In the genomic region with DNA sequence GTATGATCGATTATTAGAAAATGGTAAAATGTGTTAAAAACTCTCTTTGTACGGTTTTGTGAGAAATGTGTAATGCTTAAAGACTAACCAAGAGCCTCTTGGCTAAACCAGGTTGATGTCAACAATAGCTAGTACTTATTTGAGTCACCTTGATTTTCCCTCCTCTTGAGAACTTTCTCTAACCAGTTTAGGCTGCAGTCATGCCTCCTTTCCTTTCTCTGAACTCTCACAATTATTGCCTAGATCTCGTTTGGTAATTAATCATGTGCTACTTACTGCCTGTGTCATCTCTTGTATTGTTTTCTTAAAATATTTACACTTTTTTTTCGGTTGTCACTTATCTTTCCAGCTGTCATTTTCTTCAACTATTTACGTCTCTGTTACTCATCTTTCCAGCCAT, we compare ENCODE assay signal across 8 cellular contexts. TPM values are rescaled to one million over a fixed set of nuclear protein-coding genes. Genes with fewer than 3 reads are reported as not detected.
DNase-seq lines count a peak whose midpoint lies in the region; FAIRE-seq and TF ChIP-seq lines count a peak whose summit lies in the region.

No MANE protein-coding gene starts in this region.

- CTCF ChIA-PET in HEK293 (lab: Yijun Ruan, JAX) = interaction anchor here (0.6 to 0.8 kb wide), 5 partner anchors 19 to 706 kb away, joined by 3 to 5 read pairs (median 3); no protein-coding TSS in a partner anchor

- peaks cover 9% of the 10 kb centered on the region; the same call in 1 of the 2 replicates for H3K4me1 ChIP-seq in HEK293 (ENCODE audit: control insufficient read depth, insufficient read depth, low read length)
- peaks cover 2 to 7% of the 10 kb centered on the region in 2 donors for H3K4me1 ChIP-seq in kidney (ENCODE audit: control insufficient read depth in 1 of 2, insufficient read depth in 1 of 2, low read depth in 1 of 2, low read length in 2 of 2)
- H3K4me1 ChIP-seq in colonic mucosa = no peaks in the 10 kb centered on the region

- peak overlapping the region; percentile 92 for H3K9ac ChIP-seq in SK-N-MC (ENCODE audit: insufficient read length)
- no peak overlapping the region for H3K9ac ChIP-seq in kidney (ENCODE audit: low read length in 2 of 2)
- peak overlapping the region in 1 of 2 donors; percentile 86 for H3K9ac ChIP-seq in colonic mucosa (ENCODE audit: low read depth in 2 of 2, low read length in 2 of 2)

- no peak for TF ChIP-seq CTCF in HEK293 (tag by site-specific recombination; IDR thresholded peaks at IDR 0.05)
- no peak for TF ChIP-seq CTCF in kidney (IDR thresholded peaks at IDR 0.05; ENCODE audit: borderline replicate concordance, extremely low read depth, insufficient read depth)
- TF ChIP-seq CTCF in colonic mucosa (IDR thresholded peaks at IDR 0.05) = no peak

- H3K4me3 ChIP-seq in HEK293 (ENCODE audit: low read depth, low read length) (peak overlapping the region; percentile 100), SK-N-MC (peak overlapping the region; percentile 94), kidney (ENCODE audit: low read length in 2 of 2) (peak overlapping the region; percentile 85 to 89), colonic mucosa (no peak overlapping the region)

- H3K9me3 ChIP-seq in HEK293 (ENCODE audit: control insufficient read depth, insufficient read depth, low read depth, low read length) (no peaks in the 10 kb centered on the region), SK-N-MC (ENCODE audit: low read depth, low read length) (no peaks in the 10 kb centered on the region), kidney (ENCODE audit: control insufficient read depth in 1 of 2, low read length in 2 of 2) (no peaks in the 10 kb centered on the region), colonic mucosa (no peaks in the 10 kb centered on the region)

- intact Hi-C loops in kidney (cut with DNase I) (no loop called here), colonic mucosa (cut with DNase I) (loop anchor here (5.0 kb wide), 1 partner anchor 344 kb away; no protein-coding TSS in a partner anchor)

- H3K27ac ChIP-seq in HEK293 (ENCODE audit: extremely low read depth, low read depth, low read length) (no peak overlapping the region), SK-N-MC (no peak overlapping the region), kidney (ENCODE audit: low read depth in 2 of 2, low read length in 2 of 2) (no peak overlapping the region), colonic mucosa (no peak overlapping the region)

- DNase-seq in GM18507 (ENCODE audit: extremely low spot score, insufficient read length, low read depth) = no peak
- DNase-seq in SK-N-MC (ENCODE audit: low read depth, low spot score) = no peak
- DNase-seq in kidney = no peak
- DNase-seq in colonic mucosa = no peak
- DNase-seq in Ammon's horn (ENCODE audit: low spot score) = no peak
- no peak for DNase-seq in DMS114 treated with DMSO at 0.1 percent for 48 hours (lab: John Stamatoyannopoulos, UW; ENCODE audit: unreplicated experiment)
- no peak for DNase-seq in NCI-H226

- H3K36me3 ChIP-seq in HEK293 (ENCODE audit: control insufficient read depth in 2 of 2, insufficient read depth in 1 of 2, low read length in 2 of 2) (no peaks in the 10 kb centered on the region), SK-N-MC (ENCODE audit: insufficient read depth, low read length) (no peaks in the 10 kb centered on the region), kidney (ENCODE audit: control insufficient read depth in 1 of 2, insufficient read depth in 2 of 2, low read length in 2 of 2) (no peaks in the 10 kb centered on the region), colonic mucosa (no peaks in the 10 kb centered on the region)

- no peaks in the 10 kb centered on the region for H3K27me3 ChIP-seq in colonic mucosa

- POLR2A ChIA-PET in HEK293 (lab: Yijun Ruan, JAX) = no interaction called here

- FAIRE-seq in GM18507 (lab: Jason Lieb, UNC) (peak; percentile 73), kidney (lab: Jason Lieb, UNC) (no peak)

TF ChIP-seq in HEK293, 187 proteins besides CTCF, POLR2A, EP300 and RAD21:
- TF ChIP-seq, protein P1, sequence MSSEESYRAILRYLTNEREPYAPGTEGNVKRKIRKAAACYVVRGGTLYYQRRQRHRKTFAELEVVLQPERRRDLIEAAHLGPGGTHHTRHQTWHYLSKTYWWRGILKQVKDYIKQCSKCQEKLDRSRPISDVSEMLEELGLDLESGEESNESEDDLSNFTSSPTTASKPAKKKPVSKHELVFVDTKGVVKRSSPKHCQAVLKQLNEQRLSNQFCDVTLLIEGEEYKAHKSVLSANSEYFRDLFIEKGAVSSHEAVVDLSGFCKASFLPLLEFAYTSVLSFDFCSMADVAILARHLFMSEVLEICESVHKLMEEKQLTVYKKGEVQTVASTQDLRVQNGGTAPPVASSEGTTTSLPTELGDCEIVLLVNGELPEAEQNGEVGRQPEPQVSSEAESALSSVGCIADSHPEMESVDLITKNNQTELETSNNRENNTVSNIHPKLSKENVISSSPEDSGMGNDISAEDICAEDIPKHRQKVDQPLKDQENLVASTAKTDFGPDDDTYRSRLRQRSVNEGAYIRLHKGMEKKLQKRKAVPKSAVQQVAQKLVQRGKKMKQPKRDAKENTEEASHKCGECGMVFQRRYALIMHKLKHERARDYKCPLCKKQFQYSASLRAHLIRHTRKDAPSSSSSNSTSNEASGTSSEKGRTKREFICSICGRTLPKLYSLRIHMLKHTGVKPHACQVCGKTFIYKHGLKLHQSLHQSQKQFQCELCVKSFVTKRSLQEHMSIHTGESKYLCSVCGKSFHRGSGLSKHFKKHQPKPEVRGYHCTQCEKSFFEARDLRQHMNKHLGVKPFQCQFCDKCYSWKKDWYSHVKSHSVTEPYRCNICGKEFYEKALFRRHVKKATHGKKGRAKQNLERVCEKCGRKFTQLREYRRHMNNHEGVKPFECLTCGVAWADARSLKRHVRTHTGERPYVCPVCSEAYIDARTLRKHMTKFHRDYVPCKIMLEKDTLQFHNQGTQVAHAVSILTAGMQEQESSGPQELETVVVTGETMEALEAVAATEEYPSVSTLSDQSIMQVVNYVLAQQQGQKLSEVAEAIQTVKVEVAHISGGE (tag by site-specific recombination; conservative IDR thresholded peaks at IDR 0.05; ENCODE audit: low read depth) = no peak
- TF ChIP-seq ZNF169 (tag by site-specific recombination; IDR thresholded peaks at IDR 0.05) (no peak), PRDM1 (tag by site-specific recombination; IDR thresholded peaks at IDR 0.05) (peak; percentile 96), ZNF202 (tag by site-specific recombination; IDR thresholded peaks at IDR 0.05; ENCODE audit: borderline replicate concordance) (no peak)

RNA-seq across cellular contexts. Expression of a gene that starts 1.1 kb away (rescaled TPM):
- total RNA-seq in kidney (43.9 TPM), colonic mucosa (10 to 100 TPM; 18.4 to 20.7 TPM)
- 7.2 TPM for polyA plus RNA-seq in kidney (ENCODE audit: insufficient read depth, low read depth, low replicate concordance)
